Comparison of ENCODE assay signal across 8 cellular contexts in genomic region chr10:126042354-126042753, GRCh38.
DNase-seq lines count a peak whose midpoint lies in the region; ATAC-seq and TF ChIP-seq lines count a peak whose summit lies in the region.

No MANE protein-coding gene starts in this region.

- CTCF ChIA-PET in activated B cell treated with CpG ODN at 0.5 μM for 24 hours (lab: Charles Lee) = interaction anchor here (1.0 kb wide), 1 partner anchor 60 kb away, joined by 7 read pairs; no protein-coding TSS in a partner anchor

- H3K36me3 Mint-ChIP-seq in activated T-cell treated with anti-CD3 and anti-CD28 coated beads, Interleukin-2, amount 50 U/mL, for 24 hours (ENCODE audit: low read depth) = no peaks in the 10 kb centered on the region
- no peaks in the 10 kb centered on the region for H3K36me3 Mint-ChIP-seq in activated B cell treated with CpG ODN at 0.5 μM for 24 hours (ENCODE audit: low read depth)

- intact Hi-C loops in activated B cell treated with CpG ODN at 0.5 μM for 24 hours (cut with micrococcal nuclease) = loop anchor here (1.0 to 10.0 kb wide), 6 partner anchors 10 to 1328 kb away; partner anchors contain the start of genes BCCIP, EDRF1, FANK1 and UROS
- intact Hi-C loops in lower leg skin (cut with DNase I; ENCODE audit: low total_unique reads) = no loop called here

- in situ Hi-C loops in G401 (cut with HindIII; ENCODE audit: low sequenced_read_pairs) = no loop called here

- ATAC-seq in activated B cell treated with CpG ODN at 0.5 μM for 24 hours (ENCODE audit: low read depth) = peak; percentile 6
- ATAC-seq in stimulated activated naive CD8-positive, alpha-beta T cell treated with anti-CD3 and anti-CD28 coated beads, Interleukin-15, amount 100 ng/mL, for 72 hours = no peak
- ATAC-seq in HG03469 (IDR thresholded peaks at IDR 0.05; ENCODE audit: unreplicated experiment) = no peak

- peak overlapping the region; percentile 16 for H3K4me3 Mint-ChIP-seq in activated T-cell treated with anti-CD3 and anti-CD28 coated beads, Interleukin-2, amount 50 U/mL, for 24 hours
- H3K4me3 Mint-ChIP-seq in activated B cell treated with CpG ODN at 0.5 μM for 24 hours = peak overlapping the region; percentile 78
- peak overlapping the region; percentile 38 to 73 for H3K4me3 Mint-ChIP-seq in stimulated activated naive CD8-positive, alpha-beta T cell treated with anti-CD3 and anti-CD28 coated beads, Interleukin-15, amount 100 ng/mL, for 72 hours

- peaks cover 13% of the 10 kb centered on the region for H3K4me1 Mint-ChIP-seq in activated T-cell treated with anti-CD3 and anti-CD28 coated beads, Interleukin-2, amount 50 U/mL, for 24 hours (ENCODE audit: low read depth)
- peaks cover 63% of the 10 kb centered on the region for H3K4me1 Mint-ChIP-seq in activated B cell treated with CpG ODN at 0.5 μM for 24 hours
- peaks cover 19% of the 10 kb centered on the region for H3K4me1 Mint-ChIP-seq in stimulated activated naive CD8-positive, alpha-beta T cell treated with anti-CD3 and anti-CD28 coated beads, Interleukin-15, amount 100 ng/mL, for 72 hours

- POLR2A ChIA-PET in activated B cell treated with CpG ODN at 0.5 μM for 24 hours (lab: Charles Lee) = interaction anchor here (1.0 to 1.5 kb wide), 5 partner anchors 16 to 219 kb away, joined by 4 to 8 read pairs (median 4); partner anchors contain the start of genes BCCIP and UROS

- H3K4me3 ChIP-seq in lower leg skin (ENCODE audit: low read depth, poor library complexity, severe bottlenecking) = no peak overlapping the region

- no peaks in the 10 kb centered on the region for H3K9me3 Mint-ChIP-seq in activated T-cell treated with anti-CD3 and anti-CD28 coated beads, Interleukin-2, amount 50 U/mL, for 24 hours
- no peaks in the 10 kb centered on the region for H3K9me3 Mint-ChIP-seq in activated B cell treated with CpG ODN at 0.5 μM for 24 hours
- H3K9me3 Mint-ChIP-seq in stimulated activated naive CD8-positive, alpha-beta T cell treated with anti-CD3 and anti-CD28 coated beads, Interleukin-15, amount 100 ng/mL, for 72 hours = peaks cover 0 to 8% of the 10 kb centered on the region in 2 donors

- peak overlapping the region; percentile 88 for H3K27ac Mint-ChIP-seq in activated T-cell treated with anti-CD3 and anti-CD28 coated beads, Interleukin-2, amount 50 U/mL, for 24 hours
- H3K27ac Mint-ChIP-seq in activated B cell treated with CpG ODN at 0.5 μM for 24 hours = peak overlapping the region; percentile 100
- peak overlapping the region; percentile 91 to 93 for H3K27ac Mint-ChIP-seq in stimulated activated naive CD8-positive, alpha-beta T cell treated with anti-CD3 and anti-CD28 coated beads, Interleukin-15, amount 100 ng/mL, for 72 hours

- DNase-seq in activated T-cell treated with anti-CD3 and anti-CD28 coated beads, Interleukin-2, amount 50 U/mL, for 24 hours = no peak
- DNase-seq in activated T-cell treated with anti-CD3 and anti-CD28 coated beads, Interleukin-2, amount 50 U/mL, for 1 hour = no peak
- DNase-seq in activated B cell treated with CpG ODN at 0.5 μM for 24 hours (no peak), kidney tubule cell (ENCODE audit: low spot score) (peak; percentile 91), lower leg skin (ENCODE audit: low spot score in 2 of 2) (no peak), G401 (ENCODE audit: low spot score) (no peak)
- DNase-seq in stimulated activated naive CD8-positive, alpha-beta T cell treated with anti-CD3 and anti-CD28 coated beads, Interleukin-15, amount 100 ng/mL, for 72 hours = no peak

- peaks cover 4% of the 10 kb centered on the region for H3K27me3 Mint-ChIP-seq in activated T-cell treated with anti-CD3 and anti-CD28 coated beads, Interleukin-2, amount 50 U/mL, for 24 hours
- H3K27me3 Mint-ChIP-seq in activated B cell treated with CpG ODN at 0.5 μM for 24 hours = no peaks in the 10 kb centered on the region
- no peaks in the 10 kb centered on the region for H3K27me3 Mint-ChIP-seq in stimulated activated naive CD8-positive, alpha-beta T cell treated with anti-CD3 and anti-CD28 coated beads, Interleukin-15, amount 100 ng/mL, for 72 hours

- no peak for TF ChIP-seq CTCF in activated B cell treated with CpG ODN at 0.5 μM for 24 hours (IDR thresholded peaks at IDR 0.05)
- TF ChIP-seq CTCF in lower leg skin (IDR thresholded peaks at IDR 0.05) = no peak

- WGBS in lower leg skin, 2 donors = 69 to 76% methylated on average over 4 of the region's 4 CpGs

- no peak for TF ChIP-seq POLR2A in lower leg skin (IDR thresholded peaks at IDR 0.05)

Comparison
In these comparisons a context has a peak if more than half of its experiments do, and no peak if none do; other contexts are left out.
1. H3K4me3 Mint-ChIP-seq: peak in every context shown above with its lines; median percentile 78 in activated B cell treated with CpG ODN at 0.5 μM for 24 hours; 56 in stimulated activated naive CD8-positive, alpha-beta T cell treated with anti-CD3 and anti-CD28 coated beads, Interleukin-15, amount 100 ng/mL, for 72 hours; 16 in activated T-cell treated with anti-CD3 and anti-CD28 coated beads, Interleukin-2, amount 50 U/mL, for 24 hours.